ENCODE assay signal across 11 cellular contexts in genomic region chr9:88197016-88197415, GRCh38. TPM values are rescaled to one million over a fixed set of nuclear protein-coding genes. Genes with fewer than 3 reads are reported as not detected.
DNase-seq lines count a peak whose midpoint lies in the region; ATAC-seq and TF ChIP-seq lines count a peak whose summit lies in the region.
"Had no signal": no experiment of that assay in that cellular context is flagged by ENCODE, and none has a peak within 500 bp of the region (broad histone marks: within the 10 kb centered on the region; RNA-seq: fewer than 3 reads in every experiment).

No MANE protein-coding gene starts in this region.

- H3K79me2 ChIP-seq in osteoblast (ENCODE audit: insufficient read depth, low read length) = no peaks in the 10 kb centered on the region

- H3K4me3 ChIP-seq in epithelial cell of esophagus (ENCODE audit: low read length) (no peak overlapping the region), osteoblast (ENCODE audit: insufficient read depth, low read length) (no peak overlapping the region)
- H3K4me3 ChIP-seq: colonic mucosa had no signal

- no peak overlapping the region for H3K27ac ChIP-seq in osteoblast (ENCODE audit: low read depth, low read length)

- H4K20me1 ChIP-seq in osteoblast (ENCODE audit: insufficient read depth, low read length) = no peaks in the 10 kb centered on the region

- TF ChIP-seq CTCF in epithelial cell of esophagus (IDR thresholded peaks at IDR 0.05; ENCODE audit: insufficient read depth, low read depth, low read length, missing control alignments) (no peak), osteoblast (IDR thresholded peaks at IDR 0.05; ENCODE audit: extremely low read depth, low read depth, low read length) (no peak)

- H2AFZ ChIP-seq in osteoblast (ENCODE audit: low read length) = no peak overlapping the region

- DNase-seq in AG20443 (ENCODE audit: low spot score) (peak; percentile 75), MV-4-11 (lab: John Stamatoyannopoulos, UW) (peak; percentile 75), epithelial cell of esophagus (ENCODE audit: low read depth) (peak; percentile 63), osteoblast (ENCODE audit: insufficient read length, low spot score, missing footprints) (peak; percentile 62), T1000 (lab: John Stamatoyannopoulos, UW) (no peak), T-helper 1 cell (no peak)
- DNase-seq: activated CD4-positive, CD25-positive, alpha-beta regulatory T cell treated with anti-CD3 and anti-CD28 coated beads, Interleukin-2, amount 50 U/mL, for 72 hours; colonic mucosa; NCI-H2107 had no signal

- H3K4me1 ChIP-seq in osteoblast (ENCODE audit: insufficient read depth, low read length) = peaks cover 14% of the 10 kb centered on the region
- H3K4me1 ChIP-seq: colonic mucosa had no signal

- ATAC-seq in HG03097 (IDR thresholded peaks at IDR 0.05; ENCODE audit: low FRiP score, unreplicated experiment) (no peak), GM19463 (IDR thresholded peaks at IDR 0.05; ENCODE audit: unreplicated experiment) (no peak)

- H3K27me3 ChIP-seq in osteoblast (ENCODE audit: insufficient read depth, low read length) = no peaks in the 10 kb centered on the region
- H3K27me3 ChIP-seq: colonic mucosa had no signal

- peak overlapping the region; percentile 77 for H3K4me2 ChIP-seq in osteoblast (ENCODE audit: insufficient read depth, low read length)

- no peaks in the 10 kb centered on the region for H3K36me3 ChIP-seq in osteoblast (ENCODE audit: insufficient read depth, low read length)
- H3K36me3 ChIP-seq: colonic mucosa had no signal

- no peaks in the 10 kb centered on the region for H3K9me3 ChIP-seq in osteoblast (ENCODE audit: low read depth, low read length)
- H3K9me3 ChIP-seq: colonic mucosa had no signal

RNA-seq across cellular contexts. Expression of gene SPATA31C2, which starts 58.7 kb away (rescaled TPM):
- not detected in 2 replicates for total RNA-seq in osteoblast
- total RNA-seq: colonic mucosa had no signal

Comparison
In these comparisons a context has a peak if more than half of its experiments do, and no peak if none do; other contexts are left out.
1. DNase-seq: peak in AG20443 (single experiment), MV-4-11 (single experiment), epithelial cell of esophagus (single experiment) and osteoblast (single experiment); none in T1000 (single experiment) and T-helper 1 cell (0 of 5).